ENCODE assay signal across 9 cellular contexts in genomic region chr6:17812311-17812710, GRCh38.
"Had no signal": no experiment of that assay in that cellular context is flagged by ENCODE, and none has a peak within 500 bp of the region (broad histone marks: within the 10 kb centered on the region; RNA-seq: fewer than 3 reads in every experiment).

No MANE protein-coding gene starts in this region.

- H2AFZ ChIP-seq: GM23248 had no signal

- H3K4me1 Mint-ChIP-seq: H9, IgD-negative memory B cell had no signal

- H3K27ac ChIP-seq: GM23248 had no signal

- H3K4me3 ChIP-seq: GM23248 had no signal

- H3K27ac Mint-ChIP-seq: H9, HFFc6 had no signal

- H3K27me3 Mint-ChIP-seq: IgD-negative memory B cell had no signal

- H3K9ac ChIP-seq: GM23248 had no signal

- DNase-seq: GM23248, GOT3, H9, HCEC 1CT, HFFc6, KG1 had no signal

- FAIRE-seq: H54, HTR-8/SVneo had no signal

- H3K4me3 Mint-ChIP-seq: H9, HFFc6, IgD-negative memory B cell had no signal
